In genomic region chr14:100988411-100988900, GRCh38 we compare ENCODE assay signal across 20 cellular contexts.
DNase-seq lines count a peak whose midpoint lies in the region; ATAC-seq, FAIRE-seq and TF ChIP-seq lines count a peak whose summit lies in the region.
"Had no signal": no experiment of that assay in that cellular context is flagged by ENCODE, and none has a peak within 500 bp of the region (broad histone marks: within the 10 kb centered on the region; RNA-seq: fewer than 3 reads in every experiment).

No MANE protein-coding gene starts in this region.

- H3K79me2 ChIP-seq in GM12878 (ENCODE audit: control insufficient read depth, insufficient read depth, low read length) (no peaks in the 10 kb centered on the region), smooth muscle cell (ENCODE audit: low read depth) (no peaks in the 10 kb centered on the region)
- H3K79me2 ChIP-seq: parathyroid adenoma had no signal

- peak; percentile 31 to 70 for ATAC-seq in activated naive CD4-positive, alpha-beta T cell treated with anti-CD3 and anti-CD28 coated beads, Interleukin-2, amount 50 U/mL, for 72 hours
- ATAC-seq in GM12878, result peak; percentile 95
- ATAC-seq in HG02798 (IDR thresholded peaks at IDR 0.05; ENCODE audit: poor library complexity, unreplicated experiment), result no peak
- no peak for ATAC-seq in GM18511 (IDR thresholded peaks at IDR 0.05; ENCODE audit: unreplicated experiment)
- ATAC-seq: activated CD8-positive, alpha-beta memory T cell treated with anti-CD3 and anti-CD28 coated beads, Interleukin-2, amount 10 ng/mL, durations not matched to agents 7 days and 5 days; left ventricle myocardium superior; WTC11 had no signal

- H3K4me1 ChIP-seq in GM12878 (ENCODE audit: control insufficient read depth, insufficient read depth, low read length), result no peaks in the 10 kb centered on the region
- no peaks in the 10 kb centered on the region for H3K4me1 ChIP-seq in smooth muscle cell (ENCODE audit: low read depth)
- H3K4me1 ChIP-seq: parathyroid adenoma, spleen, upper lobe of left lung had no signal

- no peak for TF ChIP-seq RAD21 in GM12878 (IDR thresholded peaks at IDR 0.05; ENCODE audit: insufficient read depth, low read depth, low read length)

- in situ Hi-C loops in GM12878 (cut with MboI), result no loop called here

- no peak for TF ChIP-seq POLR2A in GM12878 (IDR thresholded peaks at IDR 0.05; ENCODE audit: low read depth, low read length)

- H3F3A ChIP-seq in smooth muscle cell (ENCODE audit: low read depth), result peaks cover 5% of the 10 kb centered on the region

- SMC1A ChIA-PET in GM12878 (lab: Charles Lee; ENCODE audit: uncharacterized antibody, unreplicated experiment), result no interaction called here

- intact Hi-C loops in GM12878 (cut with micrococcal nuclease; ENCODE audit: unreplicated experiment), result no loop called here

- no TSS peak for BruUV-seq in GM12878 (replicated peaks; lab: Mats Ljungman, UMichigan)

- H3K27me3 ChIP-seq in GM12878 (replicated peaks in 1 of 2; ENCODE audit: control insufficient read depth in 2 of 2, insufficient read depth in 2 of 2, low read length in 1 of 2) (no peaks in the 10 kb centered on the region), smooth muscle cell (ENCODE audit: low read depth) (no peaks in the 10 kb centered on the region)
- H3K27me3 ChIP-seq: dorsolateral prefrontal cortex, spleen, upper lobe of left lung had no signal

- H4K20me1 ChIP-seq in GM12878 (ENCODE audit: control insufficient read depth, insufficient read depth) (no peaks in the 10 kb centered on the region), smooth muscle cell (ENCODE audit: low read depth) (no peaks in the 10 kb centered on the region)

- RAD21 ChIA-PET in GM12878 (lab: Charles Lee; ENCODE audit: unreplicated experiment), result no interaction called here

- TF ChIP-seq EP300 in GM12878 (IDR thresholded peaks at IDR 0.05; ENCODE audit: borderline replicate concordance in 1 of 2, control insufficient read depth in 1 of 2, low read depth in 2 of 2, low read length in 2 of 2), result peak; percentile 10 to 75; a peak in 2 of 4 replicates

- 9% methylated on average over 5 of the region's 5 CpGs for WGBS in GM12878 (ENCODE audit: insufficient coverage, insufficient replicate concordance, low lambda C conversion rate, missing lambda C conversion rate)
- WGBS in smooth muscle cell (ENCODE audit: low lambda C conversion rate), result 67% methylated on average over 5 of the region's 5 CpGs

- POLR2A ChIA-PET in GM12878 (lab: Charles Lee), result no interaction called here

- no peaks in the 10 kb centered on the region for H3K9me3 Mint-ChIP-seq in activated naive CD4-positive, alpha-beta T cell treated with anti-CD3 and anti-CD28 coated beads, Interleukin-2, amount 50 U/mL, for 72 hours
- H3K9me3 Mint-ChIP-seq: stimulated activated naive B cell treated with anti-CD40 and anti-IgM and Interleukin-4, amounts not matched to agents 10 μg/mL and 1 μg/mL and 100 μg/mL, for 72 hours; T-helper 1 cell treated with Interleukin-12 subunit alpha and Interleukin-12 subunit beta and Interleukin-4 antibody, amounts not matched to agents 30 μg/mL and 1 μg/mL, for 36 hours; WTC11 had no signal

- H3K9me3 ChIP-seq in GM12878 (replicated peaks; ENCODE audit: control insufficient read depth, insufficient read depth, low read length), result no peaks in the 10 kb centered on the region
- no peaks in the 10 kb centered on the region for H3K9me3 ChIP-seq in smooth muscle cell (replicated peaks; ENCODE audit: low read depth)
- H3K9me3 ChIP-seq: spleen, upper lobe of left lung had no signal

- H2AFZ ChIP-seq in GM12878 (ENCODE audit: control insufficient read depth, low read depth, low read length) (no peak overlapping the region), smooth muscle cell (ENCODE audit: low read depth) (no peak overlapping the region)
- H2AFZ ChIP-seq: parathyroid adenoma had no signal

- no peak overlapping the region for H3K27ac Mint-ChIP-seq in activated naive CD4-positive, alpha-beta T cell treated with anti-CD3 and anti-CD28 coated beads, Interleukin-2, amount 50 U/mL, for 72 hours
- H3K27ac Mint-ChIP-seq: activated CD8-positive, alpha-beta memory T cell treated with anti-CD3 and anti-CD28 coated beads, Interleukin-2, amount 10 ng/mL, durations not matched to agents 7 days and 5 days; stimulated activated naive B cell treated with anti-CD40 and anti-IgM and Interleukin-4, amounts not matched to agents 10 μg/mL and 1 μg/mL and 100 μg/mL, for 72 hours; T-helper 1 cell treated with Interleukin-12 subunit alpha and Interleukin-12 subunit beta and Interleukin-4 antibody, amounts not matched to agents 30 μg/mL and 1 μg/mL, for 36 hours; WTC11 had no signal

- no peak for FAIRE-seq in GM12878 (lab: Jason Lieb, UNC)

- H3K9ac ChIP-seq in GM12878 (ENCODE audit: control insufficient read depth, insufficient read depth, low read length) (no peak overlapping the region), smooth muscle cell (ENCODE audit: low read depth) (peak overlapping the region; percentile 63)
- H3K9ac ChIP-seq: parathyroid adenoma had no signal

- no peaks in the 10 kb centered on the region for H3K36me3 ChIP-seq in GM12878 (ENCODE audit: control insufficient read depth in 2 of 2, insufficient read depth in 2 of 2, low read length in 1 of 2)
- no peaks in the 10 kb centered on the region for H3K36me3 ChIP-seq in smooth muscle cell (ENCODE audit: low read depth)
- H3K36me3 ChIP-seq: spleen, upper lobe of left lung had no signal

- H3K27ac ChIP-seq in GM12878 (ENCODE audit: control insufficient read depth, insufficient read depth), result no peak overlapping the region
- peak overlapping the region; percentile 95 for H3K27ac ChIP-seq in smooth muscle cell (ENCODE audit: low read depth)
- H3K27ac ChIP-seq: dorsolateral prefrontal cortex, parathyroid adenoma, spleen, upper lobe of left lung had no signal

- no peaks in the 10 kb centered on the region for H3K36me3 Mint-ChIP-seq in activated naive CD4-positive, alpha-beta T cell treated with anti-CD3 and anti-CD28 coated beads, Interleukin-2, amount 50 U/mL, for 72 hours
- H3K36me3 Mint-ChIP-seq: activated CD8-positive, alpha-beta memory T cell treated with anti-CD3 and anti-CD28 coated beads, Interleukin-2, amount 10 ng/mL, durations not matched to agents 7 days and 5 days; stimulated activated naive B cell treated with anti-CD40 and anti-IgM and Interleukin-4, amounts not matched to agents 10 μg/mL and 1 μg/mL and 100 μg/mL, for 72 hours had no signal

- TF ChIP-seq CTCF in GM12878 (IDR thresholded peaks at IDR 0.05 in 2 of 3, conservative IDR thresholded peaks at IDR 0.05 in 1 of 3; ENCODE audit: control insufficient read depth in 2 of 3, extremely low read depth in 1 of 3, insufficient read depth in 1 of 3, low read depth in 3 of 3, low read length in 3 of 3) (no peak), smooth muscle cell (IDR thresholded peaks at IDR 0.05; ENCODE audit: borderline replicate concordance, insufficient read depth, poor library complexity, severe bottlenecking) (no peak)

- CTCF ChIA-PET in GM12878 (lab: Yijun Ruan, JAX), result no interaction called here

- H3K4me3 ChIP-seq in GM12878, result no peak overlapping the region
- no peak overlapping the region for H3K4me3 ChIP-seq in smooth muscle cell
- H3K4me3 ChIP-seq: dorsolateral prefrontal cortex, spleen, upper lobe of left lung had no signal

- H3K4me2 ChIP-seq in GM12878 (ENCODE audit: control insufficient read depth, insufficient read depth) (no peak overlapping the region), smooth muscle cell (peak overlapping the region; percentile 19)

- DNase-seq in activated naive CD4-positive, alpha-beta T cell treated with anti-CD3 and anti-CD28 coated beads, Interleukin-2, amount 50 U/mL, for 72 hours (ENCODE audit: low spot score in 2 of 2), result no peak
- no peak for DNase-seq in activated naive CD4-positive, alpha-beta T cell (lab: John Stamatoyannopoulos, UW)
- DNase-seq in HPDE6-E6E7 (ENCODE audit: extremely low spot score) (peak; percentile 38), GM12878 (ENCODE audit: low read depth, low spot score) (peak; percentile 23), smooth muscle cell (lab: John Stamatoyannopoulos, UW; ENCODE audit: unreplicated experiment) (no peak), NCI-H82 treated with DMSO at 0.1 percent for 48 hours (lab: John Stamatoyannopoulos, UW; ENCODE audit: unreplicated experiment) (no peak)
- DNase-seq: activated CD8-positive, alpha-beta memory T cell treated with anti-CD3 and anti-CD28 coated beads, Interleukin-2, amount 10 ng/mL, durations not matched to agents 7 days and 5 days; activated gamma-delta T cell treated with Interleukin-2 at 50 U/mL for 16 hours; dorsolateral prefrontal cortex; left ventricle myocardium superior; NCI-H2081 treated with DMSO at 0.1 percent for 48 hours; NCI-H748 treated with DMSO at 0.1 percent for 48 hours; spleen; stimulated activated naive B cell treated with anti-CD40 and anti-IgM and Interleukin-4, amounts not matched to agents 10 μg/mL and 1 μg/mL and 100 μg/mL, for 72 hours; upper lobe of left lung had no signal

TF ChIP-seq in GM12878, 131 proteins besides CTCF, POLR2A, EP300 and RAD21:
- no peak for TF ChIP-seq MTA3 (IDR thresholded peaks at IDR 0.05; ENCODE audit: borderline replicate concordance, low read length)
- 0 out of 2 replicates have a peak, but pooled peaks have one; percentile 31 for TF ChIP-seq MTA2 (IDR thresholded peaks at IDR 0.05; ENCODE audit: low read depth)

Comparison
In these comparisons a context has a peak if more than half of its experiments do, and no peak if none do; other contexts are left out.
1. ATAC-seq: peak in activated naive CD4-positive, alpha-beta T cell treated with anti-CD3 and anti-CD28 coated beads, Interleukin-2, amount 50 U/mL, for 72 hours (2 of 2) and GM12878 (single experiment); none in HG02798 (single experiment) and GM18511 (single experiment).
2. DNase-seq: peak in HPDE6-E6E7 (single experiment) and GM12878 (single experiment); none in activated naive CD4-positive, alpha-beta T cell treated with anti-CD3 and anti-CD28 coated beads, Interleukin-2, amount 50 U/mL, for 72 hours (0 of 2), activated naive CD4-positive, alpha-beta T cell (0 of 4), smooth muscle cell (single experiment) and NCI-H82 treated with DMSO at 0.1 percent for 48 hours (single experiment).